18 cellular contexts compared by ENCODE assay signal in the genomic region with DNA sequence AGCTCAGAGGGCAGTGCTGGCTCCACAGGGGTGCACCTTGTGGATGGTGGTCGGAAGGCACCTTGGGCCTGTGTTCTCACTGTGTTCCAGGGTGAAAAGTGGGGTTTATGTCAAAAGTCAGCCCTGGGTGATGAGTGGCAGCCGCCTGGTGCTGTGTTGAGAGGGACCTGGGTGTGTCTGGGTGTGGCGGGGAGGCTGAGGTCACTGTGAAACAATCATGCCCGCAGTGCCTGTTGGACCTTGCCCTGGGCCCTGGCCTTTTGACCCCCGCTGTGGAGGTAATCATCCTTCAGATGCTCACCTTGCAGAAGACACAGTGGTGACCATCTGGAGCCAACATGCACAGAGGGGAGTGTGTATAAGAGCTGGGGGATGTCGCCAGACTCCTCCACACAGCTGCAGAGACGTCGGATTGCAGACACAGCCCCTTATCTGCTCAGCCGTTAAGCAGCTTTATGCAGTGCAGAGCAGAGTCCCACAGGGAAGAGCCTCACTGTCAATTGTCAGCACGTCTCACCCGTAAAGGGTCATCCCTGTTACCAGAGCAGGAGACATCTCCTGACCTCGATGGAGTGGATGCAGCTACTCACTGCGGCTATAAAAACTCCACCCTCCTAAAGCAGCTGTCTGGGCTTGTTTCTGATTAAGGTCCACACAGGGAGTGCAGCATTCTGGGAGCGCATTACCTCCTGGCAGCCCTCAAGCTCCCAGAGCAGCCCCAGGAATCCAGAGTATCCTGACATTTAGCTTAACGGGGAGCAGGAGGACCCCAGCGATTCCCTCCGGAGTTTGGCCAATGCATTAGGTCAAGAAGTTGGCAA.
DNase-seq lines count a peak whose midpoint lies in the region; ATAC-seq and TF ChIP-seq lines count a peak whose summit lies in the region.
"Had no signal": no experiment of that assay in that cellular context is flagged by ENCODE, and none has a peak within 500 bp of the region (broad histone marks: within the 10 kb centered on the region; RNA-seq: fewer than 3 reads in every experiment).

No MANE protein-coding gene starts in this region.

- CTCF ChIA-PET in PC-9 (lab: Charles Lee) = no interaction called here

- H4K20me1 ChIP-seq in PC-9 (ENCODE audit: insufficient read depth) (no peaks in the 10 kb centered on the region), osteoblast (ENCODE audit: insufficient read depth, low read length) (no peaks in the 10 kb centered on the region)

- DNase-seq in NCI-H1694 treated with DMSO at 0.1 percent for 48 hours (lab: John Stamatoyannopoulos, UW) = peak; percentile 24
- DNase-seq in NCI-H1694 (lab: John Stamatoyannopoulos, UW) = no peak
- DNase-seq in PC-9 = peak in 1 of 2 experiments; percentile 24
- DNase-seq in fibroblast of pulmonary artery (ENCODE audit: low read depth) = peak; percentile 20
- peak; percentile 89 for DNase-seq in osteoblast (ENCODE audit: insufficient read length, low spot score, missing footprints)
- no peak for DNase-seq in SKM-1 treated with dmso at 0.1 percent for 144 hours (lab: John Stamatoyannopoulos, UW; ENCODE audit: unreplicated experiment)
- DNase-seq: 8988T; activated naive CD4-positive, alpha-beta T cell treated with anti-CD3 and anti-CD28 coated beads, Interleukin-2, amount 10 ng/mL, durations not matched to agents 7 days and 5 days; DMS153; esophagus squamous epithelium; H7; NCI-H2029 treated with DMSO at 0.1 percent for 48 hours; stimulated activated CD4-positive, alpha-beta T cell treated with anti-CD3 and anti-CD28 coated beads, Interleukin-12 subunit alpha, Interleukin-12 subunit beta, amount 100 ng/mL, for 4 hours; stimulated activated CD8-positive, alpha-beta memory T cell treated with anti-CD3 and anti-CD28 coated beads, Interleukin-4, amount 100 ng/mL, for 48 hours had no signal

- peaks cover 6% of the 10 kb centered on the region; the same call in 1 of the 2 replicates for H3K4me1 ChIP-seq in PC-9 (replicated peaks; ENCODE audit: insufficient read depth)
- no peaks in the 10 kb centered on the region for H3K4me1 ChIP-seq in osteoblast (ENCODE audit: insufficient read depth, low read length)

- H3K27ac Mint-ChIP-seq in activated T-helper 17 cell treated with anti-CD3 and anti-CD28 coated beads, Interleukin-2, amount 50 U/mL, for 72 hours = no peak overlapping the region
- H3K27ac Mint-ChIP-seq: activated naive CD4-positive, alpha-beta T cell treated with anti-CD3 and anti-CD28 coated beads, Interleukin-2, amount 10 ng/mL, durations not matched to agents 7 days and 5 days; T-helper 2 cell treated with Interferon-gamma antibody and Interleukin-4, amounts not matched to agents 5 μg/mL and 100 μg/mL, for 36 hours had no signal

- no peak for ATAC-seq in activated T-helper 17 cell treated with anti-CD3 and anti-CD28 coated beads, Interleukin-2, amount 50 U/mL, for 72 hours (replicated peaks)
- ATAC-seq in HG02678 (IDR thresholded peaks at IDR 0.05; ENCODE audit: unreplicated experiment) = no peak
- ATAC-seq: GM12878 had no signal

- H3K4me3 ChIP-seq in PC-9 (no peak overlapping the region), fibroblast of pulmonary artery (replicated peaks; ENCODE audit: low read depth, low read length) (no peak overlapping the region), osteoblast (ENCODE audit: insufficient read depth, low read length) (no peak overlapping the region)
- H3K4me3 ChIP-seq: esophagus squamous epithelium, GM12878 had no signal

- H3K79me2 ChIP-seq in PC-9 (ENCODE audit: low read depth) (no peaks in the 10 kb centered on the region), osteoblast (ENCODE audit: insufficient read depth, low read length) (no peaks in the 10 kb centered on the region)

- intact Hi-C loops in PC-9 (cut with micrococcal nuclease; ENCODE audit: unreplicated experiment) = no loop called here

- H3K4me3 Mint-ChIP-seq in activated T-helper 17 cell treated with anti-CD3 and anti-CD28 coated beads, Interleukin-2, amount 50 U/mL, for 72 hours = no peak overlapping the region
- H3K4me3 Mint-ChIP-seq: activated naive CD4-positive, alpha-beta T cell treated with anti-CD3 and anti-CD28 coated beads, Interleukin-2, amount 10 ng/mL, durations not matched to agents 7 days and 5 days; T-helper 2 cell treated with Interferon-gamma antibody and Interleukin-4, amounts not matched to agents 5 μg/mL and 100 μg/mL, for 36 hours had no signal

- H3K9me3 ChIP-seq in PC-9 (ENCODE audit: insufficient read depth, low read depth) (peaks cover 15% of the 10 kb centered on the region; the same call in 1 of the 2 replicates), osteoblast (ENCODE audit: low read depth, low read length) (peaks cover 9% of the 10 kb centered on the region)

- H3K27ac ChIP-seq in PC-9 (no peak overlapping the region), osteoblast (ENCODE audit: low read depth, low read length) (no peak overlapping the region)
- H3K27ac ChIP-seq: esophagus squamous epithelium had no signal

- no peaks in the 10 kb centered on the region for H3K4me1 Mint-ChIP-seq in activated T-helper 17 cell treated with anti-CD3 and anti-CD28 coated beads, Interleukin-2, amount 50 U/mL, for 72 hours
- H3K4me1 Mint-ChIP-seq: activated naive CD4-positive, alpha-beta T cell treated with anti-CD3 and anti-CD28 coated beads, Interleukin-2, amount 10 ng/mL, durations not matched to agents 7 days and 5 days had no signal

- H3K36me3 Mint-ChIP-seq in activated T-helper 17 cell treated with anti-CD3 and anti-CD28 coated beads, Interleukin-2, amount 50 U/mL, for 72 hours (ENCODE audit: low read depth) = no peaks in the 10 kb centered on the region

- H3K36me3 ChIP-seq in PC-9 (ENCODE audit: low read depth) = no peaks in the 10 kb centered on the region
- no peaks in the 10 kb centered on the region for H3K36me3 ChIP-seq in osteoblast (ENCODE audit: insufficient read depth, low read length)
- H3K36me3 ChIP-seq: esophagus squamous epithelium had no signal

- H3K4me2 ChIP-seq in PC-9 (0 out of 2 replicates have a peak overlapping the region, but pooled peaks have one; percentile 27), osteoblast (ENCODE audit: insufficient read depth, low read length) (no peak overlapping the region)

- peaks cover 5% of the 10 kb centered on the region for H3K9me3 Mint-ChIP-seq in activated T-helper 17 cell treated with anti-CD3 and anti-CD28 coated beads, Interleukin-2, amount 50 U/mL, for 72 hours

- no peaks in the 10 kb centered on the region for H3K9me2 ChIP-seq in PC-9 (ENCODE audit: insufficient read depth)

- H2AFZ ChIP-seq in PC-9 = no peak overlapping the region
- H2AFZ ChIP-seq in osteoblast (ENCODE audit: low read length) = no peak overlapping the region

- POLR2A ChIA-PET in PC-9 (lab: Charles Lee; ENCODE audit: unreplicated experiment) = interaction anchor here (0.5 kb wide), 1 partner anchor 500 kb away, joined by 4 read pairs; no protein-coding TSS in a partner anchor

- H3F3A ChIP-seq in PC-9 (ENCODE audit: insufficient read depth, low read depth) = no peaks in the 10 kb centered on the region

- H3K27me3 ChIP-seq in PC-9 (ENCODE audit: insufficient read depth, low read depth) (no peaks in the 10 kb centered on the region), osteoblast (ENCODE audit: insufficient read depth, low read length) (no peaks in the 10 kb centered on the region)

- TF ChIP-seq CTCF in PC-9 (conservative IDR thresholded peaks at IDR 0.05) (no peak), fibroblast of pulmonary artery (IDR thresholded peaks at IDR 0.05; ENCODE audit: low read length, missing control alignments) (no peak), osteoblast (IDR thresholded peaks at IDR 0.05; ENCODE audit: extremely low read depth, low read depth, low read length) (no peak)

- no peaks in the 10 kb centered on the region for H3K27me3 Mint-ChIP-seq in activated T-helper 17 cell treated with anti-CD3 and anti-CD28 coated beads, Interleukin-2, amount 50 U/mL, for 72 hours
- H3K27me3 Mint-ChIP-seq: activated naive CD4-positive, alpha-beta T cell treated with anti-CD3 and anti-CD28 coated beads, Interleukin-2, amount 10 ng/mL, durations not matched to agents 7 days and 5 days had no signal

- BruUV-seq in PC-9 (replicated peaks; lab: Mats Ljungman, UMichigan) = no TSS peak

Comparison
In these comparisons a context has a peak if more than half of its experiments do, and no peak if none do; other contexts are left out.
1. DNase-seq: peak in NCI-H1694 treated with DMSO at 0.1 percent for 48 hours (single experiment), fibroblast of pulmonary artery (single experiment) and osteoblast (single experiment); none in NCI-H1694 (single experiment) and SKM-1 treated with dmso at 0.1 percent for 144 hours (single experiment).